ENCODE assay signal across 2 cellular contexts in genomic region chr14:74977901-74978385, GRCh38.
TF ChIP-seq lines count a peak whose summit lies in the region.

No MANE protein-coding gene starts in this region.

TF ChIP-seq in GM23338, 12 proteins besides CTCF, POLR2A, EP300 and RAD21:
- TF ChIP-seq STAT1 (IDR thresholded peaks at IDR 0.05; ENCODE audit: unreplicated experiment) (no peak), ETS1 (IDR thresholded peaks at IDR 0.05) (no peak), EZH2 (IDR thresholded peaks at IDR 0.05; ENCODE audit: low read depth, unreplicated experiment) (no peak), EZH2phosphoT487 (IDR thresholded peaks at IDR 0.05; ENCODE audit: unreplicated experiment) (no peak), POLR2AphosphoS5 (IDR thresholded peaks at IDR 0.05; ENCODE audit: low read depth) (no peak), NANOG (IDR thresholded peaks at IDR 0.05; ENCODE audit: borderline replicate concordance) (no peak), ZNF114 (CRISPR knock-in tag; IDR thresholded peaks at IDR 0.05) (no peak), ZNF462 (CRISPR knock-in tag; IDR thresholded peaks at IDR 0.05) (no peak), ZNF331 (CRISPR knock-in tag; IDR thresholded peaks at IDR 0.05; ENCODE audit: low read depth) (no peak), CREB1 (CRISPR knock-in tag; IDR thresholded peaks at IDR 0.05; ENCODE audit: low read depth) (no peak), JUNB (IDR thresholded peaks at IDR 0.05; ENCODE audit: unreplicated experiment) (no peak)
- TF ChIP-seq, protein P1, sequence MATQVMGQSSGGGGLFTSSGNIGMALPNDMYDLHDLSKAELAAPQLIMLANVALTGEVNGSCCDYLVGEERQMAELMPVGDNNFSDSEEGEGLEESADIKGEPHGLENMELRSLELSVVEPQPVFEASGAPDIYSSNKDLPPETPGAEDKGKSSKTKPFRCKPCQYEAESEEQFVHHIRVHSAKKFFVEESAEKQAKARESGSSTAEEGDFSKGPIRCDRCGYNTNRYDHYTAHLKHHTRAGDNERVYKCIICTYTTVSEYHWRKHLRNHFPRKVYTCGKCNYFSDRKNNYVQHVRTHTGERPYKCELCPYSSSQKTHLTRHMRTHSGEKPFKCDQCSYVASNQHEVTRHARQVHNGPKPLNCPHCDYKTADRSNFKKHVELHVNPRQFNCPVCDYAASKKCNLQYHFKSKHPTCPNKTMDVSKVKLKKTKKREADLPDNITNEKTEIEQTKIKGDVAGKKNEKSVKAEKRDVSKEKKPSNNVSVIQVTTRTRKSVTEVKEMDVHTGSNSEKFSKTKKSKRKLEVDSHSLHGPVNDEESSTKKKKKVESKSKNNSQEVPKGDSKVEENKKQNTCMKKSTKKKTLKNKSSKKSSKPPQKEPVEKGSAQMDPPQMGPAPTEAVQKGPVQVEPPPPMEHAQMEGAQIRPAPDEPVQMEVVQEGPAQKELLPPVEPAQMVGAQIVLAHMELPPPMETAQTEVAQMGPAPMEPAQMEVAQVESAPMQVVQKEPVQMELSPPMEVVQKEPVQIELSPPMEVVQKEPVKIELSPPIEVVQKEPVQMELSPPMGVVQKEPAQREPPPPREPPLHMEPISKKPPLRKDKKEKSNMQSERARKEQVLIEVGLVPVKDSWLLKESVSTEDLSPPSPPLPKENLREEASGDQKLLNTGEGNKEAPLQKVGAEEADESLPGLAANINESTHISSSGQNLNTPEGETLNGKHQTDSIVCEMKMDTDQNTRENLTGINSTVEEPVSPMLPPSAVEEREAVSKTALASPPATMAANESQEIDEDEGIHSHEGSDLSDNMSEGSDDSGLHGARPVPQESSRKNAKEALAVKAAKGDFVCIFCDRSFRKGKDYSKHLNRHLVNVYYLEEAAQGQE (IDR thresholded peaks at IDR 0.05; ENCODE audit: unreplicated experiment): no peak

TF ChIP-seq in HepG2, 621 proteins besides CTCF, POLR2A, EP300 and RAD21:
- TF ChIP-seq, protein P2, sequence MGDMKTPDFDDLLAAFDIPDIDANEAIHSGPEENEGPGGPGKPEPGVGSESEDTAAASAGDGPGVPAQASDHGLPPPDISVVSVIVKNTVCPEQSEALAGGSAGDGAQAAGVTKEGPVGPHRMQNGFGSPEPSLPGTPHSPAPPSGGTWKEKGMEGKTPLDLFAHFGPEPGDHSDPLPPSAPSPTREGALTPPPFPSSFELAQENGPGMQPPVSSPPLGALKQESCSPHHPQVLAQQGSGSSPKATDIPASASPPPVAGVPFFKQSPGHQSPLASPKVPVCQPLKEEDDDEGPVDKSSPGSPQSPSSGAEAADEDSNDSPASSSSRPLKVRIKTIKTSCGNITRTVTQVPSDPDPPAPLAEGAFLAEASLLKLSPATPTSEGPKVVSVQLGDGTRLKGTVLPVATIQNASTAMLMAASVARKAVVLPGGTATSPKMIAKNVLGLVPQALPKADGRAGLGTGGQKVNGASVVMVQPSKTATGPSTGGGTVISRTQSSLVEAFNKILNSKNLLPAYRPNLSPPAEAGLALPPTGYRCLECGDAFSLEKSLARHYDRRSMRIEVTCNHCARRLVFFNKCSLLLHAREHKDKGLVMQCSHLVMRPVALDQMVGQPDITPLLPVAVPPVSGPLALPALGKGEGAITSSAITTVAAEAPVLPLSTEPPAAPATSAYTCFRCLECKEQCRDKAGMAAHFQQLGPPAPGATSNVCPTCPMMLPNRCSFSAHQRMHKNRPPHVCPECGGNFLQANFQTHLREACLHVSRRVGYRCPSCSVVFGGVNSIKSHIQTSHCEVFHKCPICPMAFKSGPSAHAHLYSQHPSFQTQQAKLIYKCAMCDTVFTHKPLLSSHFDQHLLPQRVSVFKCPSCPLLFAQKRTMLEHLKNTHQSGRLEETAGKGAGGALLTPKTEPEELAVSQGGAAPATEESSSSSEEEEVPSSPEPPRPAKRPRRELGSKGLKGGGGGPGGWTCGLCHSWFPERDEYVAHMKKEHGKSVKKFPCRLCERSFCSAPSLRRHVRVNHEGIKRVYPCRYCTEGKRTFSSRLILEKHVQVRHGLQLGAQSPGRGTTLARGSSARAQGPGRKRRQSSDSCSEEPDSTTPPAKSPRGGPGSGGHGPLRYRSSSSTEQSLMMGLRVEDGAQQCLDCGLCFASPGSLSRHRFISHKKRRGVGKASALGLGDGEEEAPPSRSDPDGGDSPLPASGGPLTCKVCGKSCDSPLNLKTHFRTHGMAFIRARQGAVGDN (CRISPR knock-in tag; IDR thresholded peaks at IDR 0.05): peak; percentile 27; the same call in 1 of the 2 replicates
- TF ChIP-seq BCL6 (CRISPR knock-in tag; IDR thresholded peaks at IDR 0.05): no peak
TF ChIP-seq in HepG2: peak in this region for 1.
